8 cellular contexts compared by ENCODE assay signal in the genomic region with DNA sequence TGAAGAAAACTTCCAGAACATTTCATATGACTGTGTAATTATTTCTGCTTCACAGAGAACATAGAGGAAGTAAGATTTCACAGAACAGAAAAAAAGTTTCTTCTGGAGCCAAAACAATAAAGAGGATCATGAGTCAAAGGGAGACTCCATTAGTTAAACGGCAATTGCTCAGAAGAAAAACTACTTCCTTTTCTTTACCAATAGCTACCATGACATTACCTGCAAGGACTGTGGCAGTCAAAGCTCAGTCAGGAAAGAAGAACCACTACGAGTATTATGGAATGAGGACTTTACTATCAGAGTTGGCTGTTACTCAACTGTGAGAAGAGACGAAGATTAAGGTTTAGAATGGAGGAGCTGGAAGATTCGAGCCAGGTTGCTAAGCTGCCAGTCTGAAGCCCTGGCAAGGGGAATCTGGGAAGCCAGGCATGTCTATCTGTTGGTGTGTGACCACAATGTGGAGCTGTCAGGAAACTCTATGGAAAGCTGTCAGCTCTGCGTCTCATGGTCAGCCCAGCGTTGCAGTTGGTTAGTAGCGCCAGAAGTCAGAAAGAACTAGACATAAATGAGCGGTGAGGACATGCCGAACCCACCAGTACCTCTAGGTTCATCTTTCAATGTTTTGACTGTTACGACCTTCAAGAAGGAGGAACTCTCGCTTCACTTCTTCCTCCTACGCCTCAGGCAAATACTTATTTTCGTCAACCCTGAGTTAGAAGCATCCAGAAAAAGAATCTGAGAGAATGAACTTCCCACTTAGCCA.
A peak's percentile ranks its signal among the peaks of the same experiment; 100 is the strongest.
DNase-seq lines count a peak whose midpoint lies in the region; ATAC-seq and TF ChIP-seq lines count a peak whose summit lies in the region.

No MANE protein-coding gene starts in this region.

- POLR2A ChIA-PET in CD4-positive, alpha-beta T cell (lab: Charles Lee), result no interaction called here

- peak; percentile 57 for DNase-seq in right atrium auricular region (ENCODE audit: low spot score)
- no peak for DNase-seq in activated CD4-positive, CD25-positive, alpha-beta regulatory T cell treated with anti-CD3 and anti-CD28 coated beads, Interleukin-2, amount 50 U/mL, for 72 hours
- no peak for DNase-seq in Ammon's horn (ENCODE audit: low spot score)
- no peak for DNase-seq in CD4-positive, alpha-beta T cell
- no peak for DNase-seq in activated CD4-positive, alpha-beta T cell treated with anti-CD3 and anti-CD28 coated beads for 1 hour

- H3K27me3 Mint-ChIP-seq in CD4-positive, alpha-beta T cell, result no peaks in the 10 kb centered on the region

- no peaks in the 10 kb centered on the region for H3K4me1 ChIP-seq in right atrium auricular region

- no peaks in the 10 kb centered on the region for H3K4me1 Mint-ChIP-seq in CD4-positive, alpha-beta T cell (ENCODE audit: low read depth)

- no peak for TF ChIP-seq CTCF in right atrium auricular region (IDR thresholded peaks at IDR 0.05)
- TF ChIP-seq CTCF in CD4-positive, alpha-beta T cell (IDR thresholded peaks at IDR 0.05), result no peak

- H3K27ac ChIP-seq in right atrium auricular region, result peak overlapping the region in 1 of 2 donors; percentile 3
- no peak overlapping the region for H3K27ac ChIP-seq in CD4-positive, alpha-beta T cell (ENCODE audit: low read depth, low read length)

- H3K36me3 Mint-ChIP-seq in CD4-positive, alpha-beta T cell (ENCODE audit: low read depth), result no peaks in the 10 kb centered on the region

- CTCF ChIA-PET in CD4-positive, alpha-beta T cell (lab: Charles Lee), result no interaction called here

- no peaks in the 10 kb centered on the region for H3K27me3 ChIP-seq in right atrium auricular region
- H3K27me3 ChIP-seq in CD4-positive, alpha-beta T cell (ENCODE audit: control insufficient read depth, insufficient read depth, low read length), result no peaks in the 10 kb centered on the region

- no peak overlapping the region for H3K27ac Mint-ChIP-seq in CD4-positive, alpha-beta T cell

- ATAC-seq in GM18907 (IDR thresholded peaks at IDR 0.05; ENCODE audit: unreplicated experiment) (peak; percentile 84), GM21825 (IDR thresholded peaks at IDR 0.05; ENCODE audit: unreplicated experiment) (peak; percentile 78), HG03442 (IDR thresholded peaks at IDR 0.05; ENCODE audit: unreplicated experiment) (peak; percentile 89)
- ATAC-seq in CD4-positive, alpha-beta T cell (ENCODE audit: poor library complexity), result no peak

- no peak overlapping the region for H3K4me3 ChIP-seq in right atrium auricular region

- no peak overlapping the region for H3K4me3 Mint-ChIP-seq in CD4-positive, alpha-beta T cell

- peaks cover 4% of the 10 kb centered on the region for H3K9me3 Mint-ChIP-seq in CD4-positive, alpha-beta T cell

- no peaks in the 10 kb centered on the region for H3K9me3 ChIP-seq in right atrium auricular region
- H3K9me3 ChIP-seq in CD4-positive, alpha-beta T cell (ENCODE audit: control insufficient read depth, low read length), result no peaks in the 10 kb centered on the region

- no peaks in the 10 kb centered on the region for H3K36me3 ChIP-seq in right atrium auricular region

- intact Hi-C loops in CD4-positive, alpha-beta T cell (cut with DNase I, micrococcal nuclease), result no loop called here
